Comparison of ENCODE assay signal across 23 cellular contexts in the genomic region with DNA sequence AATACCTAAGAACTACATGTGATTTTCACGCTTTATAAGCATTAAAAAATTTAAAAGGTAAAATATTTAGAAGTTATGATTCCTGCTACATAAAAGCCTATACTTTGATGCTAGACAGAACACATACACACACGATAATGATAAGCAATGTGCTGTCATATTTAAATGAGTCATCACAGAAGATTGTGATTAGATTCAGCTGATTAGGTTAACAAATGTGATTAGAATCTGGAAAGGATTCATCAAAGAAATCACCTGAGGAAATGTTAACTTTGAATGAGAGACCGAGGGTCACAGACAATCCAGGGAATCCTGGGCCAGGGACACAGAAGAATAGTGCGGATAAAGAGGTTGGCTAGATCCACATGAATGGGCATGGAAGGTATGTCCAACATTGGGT. TPM values are rescaled to one million over a fixed set of nuclear protein-coding genes. Genes with fewer than 3 reads are reported as not detected.
DNase-seq lines count a peak whose midpoint lies in the region; FAIRE-seq and TF ChIP-seq lines count a peak whose summit lies in the region.
"Had no signal": no experiment of that assay in that cellular context is flagged by ENCODE, and none has a peak within 500 bp of the region (broad histone marks: within the 10 kb centered on the region; RNA-seq: fewer than 3 reads in every experiment).

No MANE protein-coding gene starts in this region.

- FAIRE-seq in H54 (lab: Jason Lieb, UNC), result peak; percentile 71
- FAIRE-seq: A549, GM12891, GM18507 had no signal

- H3K4me2 ChIP-seq in SK-N-SH, result no peak overlapping the region
- H3K4me2 ChIP-seq: A549; BLaER1 treated with 17β-estradiol and CSF1 and Interleukin-3, amounts not matched to agents 10 nM and 100 nM; GM23338 had no signal

- H3K36me3 ChIP-seq in SK-N-SH (replicated peaks in 1 of 2; ENCODE audit: control insufficient read depth in 1 of 2, insufficient read depth in 2 of 2, low read length in 1 of 2), result no peaks in the 10 kb centered on the region
- H3K36me3 ChIP-seq: BE2C, HAP-1 had no signal

- WGBS in SK-N-SH (ENCODE audit: low lambda C conversion rate), result 56% methylated on average over 4 of the region's 4 CpGs

- H3K79me2 ChIP-seq in SK-N-SH (ENCODE audit: insufficient read depth), result no peaks in the 10 kb centered on the region

- POLR2A ChIA-PET in SK-N-SH (lab: Yijun Ruan, JAX), result no interaction called here

- no peak overlapping the region for H2AFZ ChIP-seq in SK-N-SH (ENCODE audit: low read depth)
- H2AFZ ChIP-seq: GM23338 had no signal

- no peak overlapping the region for H3K27ac ChIP-seq in SK-N-SH (ENCODE audit: low read depth in 2 of 2, low read length in 1 of 2)
- H3K27ac ChIP-seq: A549; BLaER1 treated with 17β-estradiol and CSF1 and Interleukin-3, amounts not matched to agents 10 nM and 100 nM had no signal

- no peak for TF ChIP-seq POLR2A in H54 (IDR thresholded peaks at IDR 0.05; ENCODE audit: low read depth, low read length)

- no peaks in the 10 kb centered on the region for H3K27me3 ChIP-seq in SK-N-SH (ENCODE audit: insufficient read depth)
- H3K27me3 ChIP-seq: BE2C; BLaER1 treated with 17β-estradiol and CSF1 and Interleukin-3, amounts not matched to agents 10 nM and 100 nM had no signal

- H3F3A ChIP-seq in SK-N-SH (replicated peaks; ENCODE audit: insufficient read depth), result no peaks in the 10 kb centered on the region

- TF ChIP-seq EP300 in SK-N-SH (IDR thresholded peaks at IDR 0.05; ENCODE audit: borderline replicate concordance in 1 of 2, low read depth in 1 of 2, low read length in 1 of 2), result no peak; a peak in 1 of 4 replicates

- no peaks in the 10 kb centered on the region for H4K20me1 ChIP-seq in SK-N-SH (ENCODE audit: insufficient read depth)
- H4K20me1 ChIP-seq: BLaER1 treated with 17β-estradiol and CSF1 and Interleukin-3, amounts not matched to agents 10 nM and 100 nM had no signal

- no peak overlapping the region for H3K4me3 ChIP-seq in SK-N-SH (ENCODE audit: low read depth in 2 of 2, low read length in 1 of 2)
- H3K4me3 ChIP-seq: A549; BLaER1 treated with 17β-estradiol and CSF1 and Interleukin-3, amounts not matched to agents 10 nM and 100 nM; GM23338; HAP-1 had no signal

- no peaks in the 10 kb centered on the region for H3K9me2 ChIP-seq in SK-N-SH

- peaks cover 0 to 17% of the 10 kb centered on the region in 2 experiments; a peak in 2 of 4 replicates for H3K4me1 ChIP-seq in SK-N-SH (ENCODE audit: control insufficient read depth in 1 of 2, insufficient read depth in 2 of 2, low read depth in 1 of 2, low read length in 1 of 2)
- H3K4me1 ChIP-seq: BE2C; BLaER1 treated with 17β-estradiol and CSF1 and Interleukin-3, amounts not matched to agents 10 nM and 100 nM; HAP-1 had no signal

- TF ChIP-seq CTCF in SK-N-SH (IDR thresholded peaks at IDR 0.05), result no peak

- no peak for TF ChIP-seq RAD21 in SK-N-SH (IDR thresholded peaks at IDR 0.05; ENCODE audit: low read length)

- H3K9me3 ChIP-seq in SK-N-SH, result peaks cover 6% of the 10 kb centered on the region
- H3K9me3 ChIP-seq: BE2C had no signal

- DNase-seq in H54 (ENCODE audit: insufficient read length, low spot score) (no peak), SK-N-SH (no peak), kidney glomerular epithelial cell (lab: John Stamatoyannopoulos, UW) (peak; percentile 39), T-helper 1 cell (no peak), GM03348 (ENCODE audit: low spot score) (no peak), DMS114 treated with DMSO at 0.1 percent for 48 hours (lab: John Stamatoyannopoulos, UW; ENCODE audit: unreplicated experiment) (no peak), epidermal melanocyte (ENCODE audit: insufficient read length, low spot score) (no peak)
- DNase-seq: 8988T; ACHN; AML-193; BE2C; CD4-positive, alpha-beta T cell; CD8-positive, alpha-beta memory T cell; DMS79; GDM1; HFFc6 had no signal

- CTCF ChIA-PET in SK-N-SH (lab: Yijun Ruan, JAX), result interaction anchor here (2.1 kb wide), 1 partner anchor 11 kb away, joined by 11 read pairs; no protein-coding TSS in a partner anchor

- H3K9ac ChIP-seq in SK-N-SH, result no peak overlapping the region
- H3K9ac ChIP-seq: BLaER1 treated with 17β-estradiol and CSF1 and Interleukin-3, amounts not matched to agents 10 nM and 100 nM had no signal

TF ChIP-seq in SK-N-SH, 30 proteins besides CTCF, POLR2A, EP300 and RAD21:
- peak; percentile 69 for TF ChIP-seq GATA2 (CRISPR knock-in tag; IDR thresholded peaks at IDR 0.05)
- no peak for TF ChIP-seq NFIC (IDR thresholded peaks at IDR 0.05; ENCODE audit: borderline replicate concordance)
- TF ChIP-seq YY1 (IDR thresholded peaks at IDR 0.05; ENCODE audit: low read depth), result no peak
- TF ChIP-seq ELF1 (IDR thresholded peaks at IDR 0.05), result no peak
- TF ChIP-seq TEAD4 (IDR thresholded peaks at IDR 0.05; ENCODE audit: borderline replicate concordance, insufficient read depth), result no peak
- no peak for TF ChIP-seq FOSL2 (IDR thresholded peaks at IDR 0.05; ENCODE audit: borderline replicate concordance, low read depth)
- no peak for TF ChIP-seq JUND (IDR thresholded peaks at IDR 0.05)
- TF ChIP-seq SIN3A (IDR thresholded peaks at IDR 0.05; ENCODE audit: borderline replicate concordance, low read depth, low read length), result no peak

RNA-seq across cellular contexts. Expression of a gene that starts 42.0 kb away (rescaled TPM):
- not detected in 2 replicates for polyA plus RNA-seq in SK-N-SH (2012; rRNA removed)
- polyA plus RNA-seq in SK-N-SH (2012; cell fraction: cytosol; rRNA removed), result 0.01 TPM in 1 of 2 replicates, not detected in the other
- polyA plus RNA-seq in SK-N-SH (2012; cell fraction: nucleus; rRNA removed), result 0.02 TPM in 1 of 2 replicates, not detected in the other
- polyA plus RNA-seq: CD14-positive monocyte; CD8-positive, alpha-beta memory T cell had no signal
